In the genomic region with DNA sequence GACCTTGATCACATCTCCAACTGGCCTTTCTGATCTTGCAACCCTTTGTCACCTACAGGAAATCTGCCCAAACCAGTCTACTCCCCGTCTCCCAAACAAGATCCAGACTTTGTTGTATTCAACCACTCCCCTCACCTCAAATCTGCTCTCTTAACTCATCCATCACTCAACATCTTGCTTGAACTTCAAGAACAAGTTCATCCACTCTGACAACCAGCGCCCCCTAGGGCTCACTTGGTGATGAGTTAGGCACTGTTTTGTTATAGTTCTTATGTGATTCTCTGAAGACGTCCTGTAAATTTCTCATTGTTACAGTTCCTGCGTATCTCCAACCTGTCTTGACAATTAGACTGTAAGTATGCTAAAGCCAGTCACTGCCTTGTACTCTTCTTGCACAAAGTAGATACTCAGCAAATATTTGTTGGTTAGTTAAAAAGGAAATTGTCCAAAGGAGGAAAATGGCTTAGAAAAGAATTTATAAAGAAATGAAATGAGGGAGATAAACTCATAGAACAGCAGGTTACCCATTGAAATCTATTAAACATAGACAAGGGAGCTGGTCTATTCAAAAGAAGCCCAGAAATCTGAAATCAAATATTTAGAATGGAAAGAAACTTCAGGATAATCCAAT, we compare ENCODE assay signal across 9 cellular contexts. TPM values are rescaled to one million over a fixed set of nuclear protein-coding genes. Genes with fewer than 3 reads are reported as not detected.
DNase-seq lines count a peak whose midpoint lies in the region; ATAC-seq and TF ChIP-seq lines count a peak whose summit lies in the region.
"Had no signal": no experiment of that assay in that cellular context is flagged by ENCODE, and none has a peak within 500 bp of the region (broad histone marks: within the 10 kb centered on the region; RNA-seq: fewer than 3 reads in every experiment).

No MANE protein-coding gene starts in this region.

- H3K9me3 ChIP-seq in mammary epithelial cell (replicated peaks; ENCODE audit: insufficient read depth, low read length) = no peaks in the 10 kb centered on the region

- H4K20me1 ChIP-seq in mammary epithelial cell (ENCODE audit: insufficient read depth, low read length) = no peaks in the 10 kb centered on the region

- no peak overlapping the region for H3K9ac ChIP-seq in mammary epithelial cell (ENCODE audit: insufficient read depth, low read length)

- no TSS peak for BruUV-seq in mammary epithelial cell (replicated peaks; lab: Mats Ljungman, UMichigan)

- 48% methylated on average over 4 of the region's 4 CpGs for WGBS in mammary epithelial cell (ENCODE audit: low coverage, missing lambda C conversion rate)

- CTCF ChIA-PET in mammary epithelial cell (lab: Charles Lee; ENCODE audit: low non-redundant PET) = no interaction called here

- H3K27me3 Mint-ChIP-seq in T-helper 2 cell treated with Interferon-gamma antibody and Interleukin-4, amounts not matched to agents 5 μg/mL and 100 μg/mL, for 36 hours (ENCODE audit: low read depth) = peaks cover 15% of the 10 kb centered on the region
- H3K27me3 Mint-ChIP-seq in naive B cell = peaks cover 36 to 65% (median 37%) of the 10 kb centered on the region in 3 donors

- DNase-seq in Right ventricle myocardium superior (peak; percentile 48), cardiac septum (ENCODE audit: low spot score) (no peak), mammary epithelial cell (peak; percentile 5), naive B cell (peak; percentile 9), GM19240 (ENCODE audit: insufficient read length, low spot score) (no peak), NCI-H2171 treated with DMSO at 0.1 percent for 48 hours (lab: John Stamatoyannopoulos, UW) (no peak)
- DNase-seq in T-helper 2 cell treated with Interferon-gamma antibody and Interleukin-4, amounts not matched to agents 5 μg/mL and 100 μg/mL, for 36 hours (ENCODE audit: low spot score) = peak; percentile 21

- peaks cover 12% of the 10 kb centered on the region for H3K4me1 ChIP-seq in mammary epithelial cell (ENCODE audit: insufficient read depth, low read length)

- H3K79me2 ChIP-seq in mammary epithelial cell (ENCODE audit: insufficient read depth, low read length) = no peaks in the 10 kb centered on the region

- H3K27me3 ChIP-seq in mammary epithelial cell (ENCODE audit: insufficient read depth, low read length) = no peaks in the 10 kb centered on the region

- TF ChIP-seq CTCF in mammary epithelial cell (conservative IDR thresholded peaks at IDR 0.05 in 1 of 2, IDR thresholded peaks at IDR 0.05 in 1 of 2; ENCODE audit: extremely low read depth in 1 of 2, insufficient read depth in 1 of 2, low read depth in 1 of 2, low read length in 2 of 2) = peak; percentile 42 to 54

- no peaks in the 10 kb centered on the region for H3K9me3 Mint-ChIP-seq in T-helper 2 cell treated with Interferon-gamma antibody and Interleukin-4, amounts not matched to agents 5 μg/mL and 100 μg/mL, for 36 hours
- peaks cover 0 to 1% (median 0%) of the 10 kb centered on the region in 7 donors for H3K9me3 Mint-ChIP-seq in naive B cell
- H3K9me3 Mint-ChIP-seq: central memory CD8-positive, alpha-beta T cell had no signal

- no peak for ATAC-seq in Right ventricle myocardium superior (ENCODE audit: poor library complexity)
- ATAC-seq in naive B cell (ENCODE audit: low read depth in 2 of 2) = no peak
- no peak for ATAC-seq in HG03439 (IDR thresholded peaks at IDR 0.05; ENCODE audit: unreplicated experiment)

- no peak overlapping the region for H3K27ac Mint-ChIP-seq in T-helper 2 cell treated with Interferon-gamma antibody and Interleukin-4, amounts not matched to agents 5 μg/mL and 100 μg/mL, for 36 hours
- H3K27ac Mint-ChIP-seq in naive B cell = no peak overlapping the region

- H3K4me3 ChIP-seq in mammary epithelial cell (replicated peaks in 1 of 3; ENCODE audit: insufficient read depth in 1 of 3, low read depth in 2 of 3, low read length in 3 of 3) = no peak overlapping the region

- H3K36me3 ChIP-seq in mammary epithelial cell (ENCODE audit: insufficient read depth, low read length) = no peaks in the 10 kb centered on the region

- no peak overlapping the region for H3K27ac ChIP-seq in mammary epithelial cell (ENCODE audit: insufficient read depth, low read depth, low read length)

- intact Hi-C loops in Right ventricle myocardium superior (cut with DNase I) (no loop called here), cardiac septum (cut with DNase I) (no loop called here), mammary epithelial cell (cut with micrococcal nuclease) (loop anchor here (10.0 kb wide), 1 partner anchor 121 kb away; no protein-coding TSS in a partner anchor)

- no peaks in the 10 kb centered on the region for H3K36me3 Mint-ChIP-seq in T-helper 2 cell treated with Interferon-gamma antibody and Interleukin-4, amounts not matched to agents 5 μg/mL and 100 μg/mL, for 36 hours (ENCODE audit: low read depth)
- H3K36me3 Mint-ChIP-seq in naive B cell = no peaks in the 10 kb centered on the region

- no peaks in the 10 kb centered on the region for H3K4me1 Mint-ChIP-seq in T-helper 2 cell treated with Interferon-gamma antibody and Interleukin-4, amounts not matched to agents 5 μg/mL and 100 μg/mL, for 36 hours (ENCODE audit: low read depth)
- H3K4me1 Mint-ChIP-seq in naive B cell = no peaks in the 10 kb centered on the region
- H3K4me1 Mint-ChIP-seq: central memory CD8-positive, alpha-beta T cell had no signal

- H3K4me3 Mint-ChIP-seq in T-helper 2 cell treated with Interferon-gamma antibody and Interleukin-4, amounts not matched to agents 5 μg/mL and 100 μg/mL, for 36 hours = no peak overlapping the region
- no peak overlapping the region for H3K4me3 Mint-ChIP-seq in naive B cell
- H3K4me3 Mint-ChIP-seq: central memory CD8-positive, alpha-beta T cell had no signal

- no peak overlapping the region for H2AFZ ChIP-seq in mammary epithelial cell (ENCODE audit: low read depth, low read length)

- no peak overlapping the region for H3K4me2 ChIP-seq in mammary epithelial cell (ENCODE audit: insufficient read depth, low read depth, low read length)

- dilution Hi-C loops in mammary epithelial cell (cut with HindIII; ENCODE audit: low sequenced_read_pairs) = no loop called here

- in situ Hi-C loops in mammary epithelial cell (cut with MboI; ENCODE audit: low sequenced_read_pairs in 2 of 2) = no loop called here

RNA-seq across cellular contexts. Expression of a gene that starts 5.3 kb away (rescaled TPM):
- total RNA-seq in Right ventricle myocardium superior = 33.2 TPM
- 23.7 TPM for total RNA-seq in cardiac septum
- total RNA-seq in mammary epithelial cell = 10 to 100 TPM in 1 of 2 donors, 1 to 10 TPM in 1; 4.7 to 27.1 TPM
- 27.6 TPM for polyA plus RNA-seq in mammary epithelial cell
- 55.2 TPM for polyA minus RNA-seq in mammary epithelial cell
- polyA plus RNA-seq in naive B cell (ENCODE audit: low read depth in 6 of 6) = under 1 TPM in 3 of 6 donors, not detected in 3; 0.09 to 0.20 (median 0.10) TPM

Comparison
In these comparisons a context has a peak if more than half of its experiments do, and no peak if none do; other contexts are left out.
1. DNase-seq: peak in Right ventricle myocardium superior (single experiment), T-helper 2 cell treated with Interferon-gamma antibody and Interleukin-4, amounts not matched to agents 5 μg/mL and 100 μg/mL, for 36 hours (single experiment), mammary epithelial cell (single experiment) and naive B cell (single experiment); none in cardiac septum (single experiment), GM19240 (single experiment) and NCI-H2171 treated with DMSO at 0.1 percent for 48 hours (single experiment).